8 cellular contexts compared by ENCODE assay signal in genomic region chr5:58057324-58057723, GRCh38.
"Had no signal": no experiment of that assay in that cellular context is flagged by ENCODE, and none has a peak within 500 bp of the region (broad histone marks: within the 10 kb centered on the region; RNA-seq: fewer than 3 reads in every experiment).

No MANE protein-coding gene starts in this region.

- H3K9ac ChIP-seq: GM23248, KMS-11 had no signal

- H3K4me3 ChIP-seq: GM23248 had no signal

- H3K4me3 Mint-ChIP-seq: HFFc6 had no signal

- H3K9me3 Mint-ChIP-seq: HFFc6 had no signal

- H2AFZ ChIP-seq: GM23248 had no signal

- H3K4me2 ChIP-seq: KMS-11 had no signal

- H3K27ac ChIP-seq: GM23248, KMS-11 had no signal

- DNase-seq: GM23248, GOT3, H7, HCEC 1CT, HFFc6, IMR-90, KBM-7 had no signal

- H3K27ac Mint-ChIP-seq: HFFc6 had no signal
